Comparison of ENCODE assay signal across 17 cellular contexts in the genomic region with DNA sequence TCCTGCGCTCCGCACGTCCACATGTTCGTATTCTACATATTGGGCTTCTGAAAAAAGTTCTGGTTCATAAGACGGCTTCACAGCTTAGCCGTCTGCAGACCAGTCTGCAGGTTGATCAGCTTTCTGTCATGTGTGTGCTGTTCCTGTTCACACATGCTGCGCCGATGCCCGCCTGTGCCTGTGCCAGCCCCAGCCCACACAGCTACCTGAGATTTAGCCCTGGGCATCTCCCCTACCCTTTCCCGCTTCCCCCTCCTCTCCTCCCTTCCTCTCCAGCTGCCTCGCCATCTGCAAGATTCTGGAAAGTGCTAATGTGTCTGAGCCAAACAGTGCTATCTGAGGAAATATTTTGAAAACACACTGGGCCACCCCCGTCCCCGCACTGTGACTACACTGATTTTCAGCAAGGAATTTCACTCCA. TPM values are rescaled to one million over a fixed set of nuclear protein-coding genes. Genes with fewer than 3 reads are reported as not detected.
DNase-seq lines count a peak whose midpoint lies in the region; ATAC-seq, FAIRE-seq and TF ChIP-seq lines count a peak whose summit lies in the region.
"Had no signal": no experiment of that assay in that cellular context is flagged by ENCODE, and none has a peak within 500 bp of the region (broad histone marks: within the 10 kb centered on the region; RNA-seq: fewer than 3 reads in every experiment).

No MANE protein-coding gene starts in this region.

- peaks cover 47% of the 10 kb centered on the region for H3F3A ChIP-seq in GM23248 (ENCODE audit: insufficient read depth)

- H3K4me3 ChIP-seq in GM23248 (no peak overlapping the region), astrocyte (ENCODE audit: insufficient read depth, low read depth, low read length) (no peak overlapping the region), keratinocyte (ENCODE audit: control insufficient read depth in 2 of 3, extremely low read depth in 1 of 3, insufficient read depth in 2 of 3, low read depth in 1 of 3, low read length in 3 of 3) (peak overlapping the region; percentile 16 to 38 (median 36)), skin epidermis (peak overlapping the region in 2 of 7 experiments; percentile 21 to 30), spleen (no peak overlapping the region)
- H3K4me3 ChIP-seq: smooth muscle cell had no signal

- ATAC-seq in HG02852 (IDR thresholded peaks at IDR 0.05; ENCODE audit: unreplicated experiment) (no peak), GM18907 (IDR thresholded peaks at IDR 0.05; ENCODE audit: unreplicated experiment) (no peak)
- ATAC-seq: activated T-cell treated with anti-CD3 and anti-CD28 coated beads, Interleukin-2, amount 50 U/mL, for 72 hours; naive thymus-derived CD4-positive, alpha-beta T cell had no signal

- no peak for TF ChIP-seq POLR2A in spleen (IDR thresholded peaks at IDR 0.05)

- H3K9me2 ChIP-seq in GM23248 (ENCODE audit: insufficient read depth) = no peaks in the 10 kb centered on the region

- H3K27ac Mint-ChIP-seq in astrocyte (ENCODE audit: unreplicated experiment) = no peak overlapping the region
- H3K27ac Mint-ChIP-seq: activated T-cell treated with anti-CD3 and anti-CD28 coated beads, Interleukin-2, amount 50 U/mL, for 72 hours had no signal

- H3K9ac ChIP-seq in GM23248 (peak overlapping the region; percentile 43; the same call in 1 of the 2 replicates), astrocyte (ENCODE audit: low read length) (peak overlapping the region; percentile 5), keratinocyte (ENCODE audit: control insufficient read depth, extremely low read depth, insufficient read depth, low read length) (peak overlapping the region; percentile 54)

- H3K9me1 ChIP-seq in keratinocyte (ENCODE audit: control insufficient read depth, extremely low read depth, insufficient read depth, low read length) = peaks cover 11% of the 10 kb centered on the region

- H3K27ac ChIP-seq in GM23248 = peak overlapping the region; percentile 34
- no peak overlapping the region for H3K27ac ChIP-seq in astrocyte (ENCODE audit: low read depth, low read length)
- H3K27ac ChIP-seq in keratinocyte (ENCODE audit: control insufficient read depth, insufficient read depth, low read length) = peak overlapping the region; percentile 29
- H3K27ac ChIP-seq in skin epidermis = peak overlapping the region in 15 of 21 experiments; percentile 12 to 78 (median 67)
- no peak overlapping the region for H3K27ac ChIP-seq in spleen

- H3K4me2 ChIP-seq in GM23248 (ENCODE audit: unreplicated experiment) = no peak overlapping the region
- H3K4me2 ChIP-seq in astrocyte (ENCODE audit: low read length) = peak overlapping the region; percentile 46
- H3K4me2 ChIP-seq in keratinocyte (ENCODE audit: control insufficient read depth, extremely low read depth, insufficient read depth, low read depth, low read length) = peak overlapping the region; percentile 69

- H3K79me2 ChIP-seq in GM23248 (ENCODE audit: insufficient read depth) = peaks cover 80% of the 10 kb centered on the region
- peaks cover 75% of the 10 kb centered on the region for H3K79me2 ChIP-seq in astrocyte (ENCODE audit: insufficient read depth, low read length)
- peaks cover 73% of the 10 kb centered on the region for H3K79me2 ChIP-seq in keratinocyte (ENCODE audit: control insufficient read depth, insufficient read depth, low read length)

- no peaks in the 10 kb centered on the region for H3K9me3 Mint-ChIP-seq in astrocyte (ENCODE audit: unreplicated experiment)
- H3K9me3 Mint-ChIP-seq: activated T-cell treated with anti-CD3 and anti-CD28 coated beads, Interleukin-2, amount 50 U/mL, for 72 hours; naive thymus-derived CD4-positive, alpha-beta T cell; type B pancreatic cell had no signal

- intact Hi-C loops in spleen (cut with DNase I; ENCODE audit: low total_unique reads) = no loop called here

- peaks cover 5% of the 10 kb centered on the region; the same call in 1 of the 2 replicates for H4K20me1 ChIP-seq in GM23248 (ENCODE audit: insufficient read depth)
- H4K20me1 ChIP-seq in astrocyte (ENCODE audit: insufficient read depth, low read length) = peaks cover 83% of the 10 kb centered on the region
- H4K20me1 ChIP-seq in keratinocyte (ENCODE audit: control insufficient read depth, extremely low read depth, insufficient read depth, low read length) = peaks cover 8% of the 10 kb centered on the region

- H3K36me3 ChIP-seq in GM23248 (ENCODE audit: low read depth) (no peaks in the 10 kb centered on the region), astrocyte (ENCODE audit: insufficient read depth, low read length) (no peaks in the 10 kb centered on the region), keratinocyte (ENCODE audit: control insufficient read depth in 2 of 2, extremely low read depth in 1 of 2, insufficient read depth in 2 of 2, low read length in 2 of 2) (peaks cover 4 to 6% of the 10 kb centered on the region in 2 experiments), spleen (no peaks in the 10 kb centered on the region)

- no peaks in the 10 kb centered on the region for H3K27me3 Mint-ChIP-seq in astrocyte (ENCODE audit: low read depth, unreplicated experiment)
- H3K27me3 Mint-ChIP-seq: type B pancreatic cell had no signal

- peaks cover 3% of the 10 kb centered on the region for H3K36me3 Mint-ChIP-seq in astrocyte (ENCODE audit: low read depth, unreplicated experiment)
- H3K36me3 Mint-ChIP-seq: naive thymus-derived CD4-positive, alpha-beta T cell; type B pancreatic cell had no signal

- H2AFZ ChIP-seq in GM23248 (no peak overlapping the region), astrocyte (ENCODE audit: low read depth, low read length) (no peak overlapping the region), keratinocyte (ENCODE audit: control insufficient read depth, low read length) (no peak overlapping the region)

- peaks cover 72% of the 10 kb centered on the region for H3K4me1 Mint-ChIP-seq in astrocyte (ENCODE audit: low read depth, unreplicated experiment)

- H3K27me3 ChIP-seq in GM23248 (replicated peaks; ENCODE audit: insufficient read depth) (no peaks in the 10 kb centered on the region), astrocyte (ENCODE audit: insufficient read depth, low read length) (no peaks in the 10 kb centered on the region), keratinocyte (ENCODE audit: control insufficient read depth, extremely low read depth, insufficient read depth, low read length) (no peaks in the 10 kb centered on the region), spleen (replicated peaks in 1 of 7) (peaks cover 0 to 7% (median 0%) of the 10 kb centered on the region in 7 donors)

- no peak for TF ChIP-seq CTCF in astrocyte (IDR thresholded peaks at IDR 0.05; ENCODE audit: insufficient read depth, low read depth, low read length)
- no peak for TF ChIP-seq CTCF in keratinocyte (optimal IDR thresholded peaks at IDR 0.05 in 1 of 3, IDR thresholded peaks at IDR 0.05 in 1 of 3, conservative IDR thresholded peaks at IDR 0.05 in 1 of 3; ENCODE audit: extremely low read depth in 1 of 3, insufficient read depth in 2 of 3, low read length in 3 of 3)
- no peak for TF ChIP-seq CTCF in spleen (IDR thresholded peaks at IDR 0.05 in 8 of 11, conservative IDR thresholded peaks at IDR 0.05 in 3 of 11)

- peak overlapping the region; percentile 9 for H3K4me3 Mint-ChIP-seq in astrocyte (ENCODE audit: unreplicated experiment)
- H3K4me3 Mint-ChIP-seq: activated T-cell treated with anti-CD3 and anti-CD28 coated beads, Interleukin-2, amount 50 U/mL, for 72 hours; naive thymus-derived CD4-positive, alpha-beta T cell had no signal

- WGBS in GM23248 (ENCODE audit: low coverage in 1 of 2, low lambda C conversion rate in 2 of 2, missing lambda C conversion rate in 2 of 2), 2 experiments = 55 to 63% methylated on average over 13 of the region's 13 CpGs
- WGBS in spleen, 5 donors = 90 to 93% (median 92%) methylated on average over 13 of the region's 13 CpGs

- dilution Hi-C loops in keratinocyte (cut with MboI; ENCODE audit: extremely low pct_ligation_motif_present, low sequenced_read_pairs) = no loop called here

- in situ Hi-C loops in GM23248 (cut with MboI) = no loop called here

- H3K4me1 ChIP-seq in GM23248 (ENCODE audit: insufficient read depth) (peaks cover 78% of the 10 kb centered on the region), astrocyte (ENCODE audit: insufficient read depth, low read length) (peaks cover 67% of the 10 kb centered on the region), keratinocyte (ENCODE audit: control insufficient read depth, extremely low read depth, insufficient read depth, low read length) (peaks cover 96% of the 10 kb centered on the region), spleen (peaks cover 9 to 43% (median 19%) of the 10 kb centered on the region in 6 donors)

- no peaks in the 10 kb centered on the region for H3K9me3 ChIP-seq in GM23248 (ENCODE audit: low read depth)
- H3K9me3 ChIP-seq in astrocyte (ENCODE audit: insufficient read depth, low read depth, low read length) = no peaks in the 10 kb centered on the region
- no peaks in the 10 kb centered on the region for H3K9me3 ChIP-seq in keratinocyte (ENCODE audit: control insufficient read depth, low read depth, low read length)
- H3K9me3 ChIP-seq in spleen = no peaks in the 10 kb centered on the region

- FAIRE-seq in astrocyte (lab: Jason Lieb, UNC) = no peak
- peak; percentile 83 for FAIRE-seq in keratinocyte (lab: Jason Lieb, UNC)

- DNase-seq in GM23248 (no peak), astrocyte (ENCODE audit: low read depth) (no peak), keratinocyte (ENCODE audit: low read depth, low spot score) (no peak), spleen (no peak), UCSD-AML1 (lab: John Stamatoyannopoulos, UW; ENCODE audit: unreplicated experiment) (no peak)
- DNase-seq: activated CD4-positive, alpha-beta T cell treated with anti-CD3 and anti-CD28 coated beads, Interleukin-2, amount 50 U/mL, for 1 hour; activated T-cell treated with anti-CD3 and anti-CD28 coated beads, Interleukin-2, amount 50 U/mL, for 72 hours; naive thymus-derived CD4-positive, alpha-beta T cell; NCI-H146; NCI-H526 treated with DMSO at 0.1 percent for 48 hours; SHP77; T-helper 9 cell had no signal

RNA-seq across cellular contexts. Expression of gene CHST3, which starts 7.1 kb away (rescaled TPM):
- 42.2 and 43.3 TPM in 2 replicates for total RNA-seq in GM23248 (2014; rRNA removed; shearing (Covaris generic))
- polyA plus RNA-seq in GM23248 (2016; fragmentation: Nextera tagmentation; extraction: Ambion mirVana) (10.4 and 10.7 TPM in 2 replicates), keratinocyte (12.0 to 12.4 TPM (median 12.3 TPM) in 3 replicates), spleen (1 to 10 TPM in 1 of 3 donors, under 1 TPM in 2; 0.28 to 1.6 (median 0.56) TPM)
- total RNA-seq in astrocyte (42.9 and 43.5 TPM in 2 replicates), spleen (1 to 10 TPM; 4.1 to 8.7 (median 6.1) TPM)
- 3.6 TPM for polyA plus RNA-seq in keratinocyte (2011; ENCODE audit: low read depth)
- 7.5 and 7.8 TPM in 2 replicates for polyA plus RNA-seq in keratinocyte (2011; cell fraction: cytosol; rRNA removed)
- 29.9 and 32.6 TPM in 2 replicates for polyA plus RNA-seq in keratinocyte (2011; cell fraction: nucleus; rRNA removed)
- polyA plus RNA-seq in keratinocyte (2012; ENCODE audit: low replicate concordance) = 5.8 and 14.6 TPM in 2 replicates
- 17.8 to 29.2 TPM (median 23.1 TPM) in 3 replicates for polyA minus RNA-seq in keratinocyte
- polyA minus RNA-seq in keratinocyte (2011; cell fraction: cytosol; rRNA and poly(A)+ RNA removed) = 13.4 TPM
- 34.8 and 43.4 TPM in 2 replicates for polyA minus RNA-seq in keratinocyte (2011; cell fraction: nucleus; rRNA and poly(A)+ RNA removed)
- polyA plus RNA-seq: naive thymus-derived CD4-positive, alpha-beta T cell had no signal

Comparison
In these comparisons a context has a peak if more than half of its experiments do, and no peak if none do; other contexts are left out.
1. H3K27ac ChIP-seq: peak in GM23248 (single experiment), keratinocyte (single experiment) and skin epidermis (15 of 21); none in astrocyte (single experiment) and spleen (0 of 8).
2. H3K4me3 ChIP-seq: peak in keratinocyte (3 of 3); none in GM23248 (single experiment), astrocyte (single experiment) and spleen (0 of 8).
3. Peak in every context shown above with its lines, with median percentiles within 50 percentile points of each other: H3K9ac ChIP-seq.